In the genomic region with DNA sequence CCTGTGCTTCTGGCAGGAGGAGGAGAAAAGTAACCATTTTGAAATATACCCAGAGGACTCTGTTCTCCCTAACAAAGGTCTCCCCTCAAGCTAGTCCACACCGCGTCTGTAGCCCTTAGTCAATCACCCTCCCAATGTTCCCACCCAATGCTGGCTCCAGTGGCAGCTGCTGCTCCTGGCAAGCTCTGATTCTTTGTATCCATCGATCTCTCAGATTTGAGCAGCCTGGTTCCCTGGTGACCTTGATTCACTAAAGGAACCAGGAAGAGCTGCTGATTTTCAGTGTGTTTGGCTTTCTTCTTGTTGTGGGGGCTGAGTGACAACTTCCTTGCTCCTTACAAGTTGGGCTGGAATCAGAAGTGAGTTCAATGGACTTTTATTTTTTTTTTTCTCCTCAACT, we compare ENCODE assay signal across 18 cellular contexts.
A peak's percentile ranks its signal among the peaks of the same experiment; 100 is the strongest.
DNase-seq lines count a peak whose midpoint lies in the region; ATAC-seq and TF ChIP-seq lines count a peak whose summit lies in the region.
"Had no signal": no experiment of that assay in that cellular context is flagged by ENCODE, and none has a peak within 500 bp of the region (broad histone marks: within the 10 kb centered on the region; RNA-seq: fewer than 3 reads in every experiment).

No MANE protein-coding gene starts in this region.

- intact Hi-C loops in tibial artery (cut with DNase I; ENCODE audit: low total_unique reads): no loop called here

- TF ChIP-seq CTCF in brain (conservative IDR thresholded peaks at IDR 0.05): no peak
- no peak for TF ChIP-seq CTCF in tibial artery (IDR thresholded peaks at IDR 0.05)
- no peak for TF ChIP-seq CTCF in foreskin fibroblast (IDR thresholded peaks at IDR 0.05; ENCODE audit: low read depth, low read length)

- H3K4me1 ChIP-seq in tibial artery: peaks cover 6 to 31% (median 13%) of the 10 kb centered on the region in 4 donors
- H3K4me1 ChIP-seq in effector memory CD4-positive, alpha-beta T cell (ENCODE audit: control insufficient read depth, insufficient read depth, low read length, poor library complexity, severe bottlenecking): no peaks in the 10 kb centered on the region

- DNase-seq in NCI-H748 (lab: John Stamatoyannopoulos, UW; ENCODE audit: unreplicated experiment) (peak; percentile 53), NCI-H748 treated with DMSO at 0.1 percent for 48 hours (lab: John Stamatoyannopoulos, UW) (no peak), mucosa of gallbladder (ENCODE audit: low spot score) (peak; percentile 70), tibial artery (no peak), foreskin fibroblast (no peak)
- DNase-seq in effector memory CD4-positive, alpha-beta T cell: no peak
- DNase-seq: activated CD4-positive, alpha-beta memory T cell treated with anti-CD3 and anti-CD28 coated beads for 36 hours; CD8-positive, alpha-beta memory T cell; erythroblast; Kasumi-1; NCI-H187 treated with DMSO at 0.1 percent for 48 hours had no signal

- peaks cover 21% of the 10 kb centered on the region for H3K4me1 Mint-ChIP-seq in brain
- H3K4me1 Mint-ChIP-seq: CD8-positive, alpha-beta memory T cell had no signal

- H3K9me3 Mint-ChIP-seq in brain: peaks cover 0 to 17% (median 10%) of the 10 kb centered on the region in 5 experiments
- H3K9me3 Mint-ChIP-seq: activated CD4-positive, alpha-beta memory T cell treated with anti-CD3 and anti-CD28 coated beads for 36 hours; activated T-helper 2 cell treated with anti-CD3 and anti-CD28 coated beads, Interferon-gamma antibody, Interleukin-2, Interleukin-4, amounts not matched to agents 10 μg/mL and 5 μg/mL and 100 μg/mL, durations not matched to agents 14 hours and 24 hours and 36 hours; CD8-positive, alpha-beta memory T cell had no signal

- H3K4me3 Mint-ChIP-seq in brain: peak overlapping the region in 2 of 5 experiments; percentile 1 to 14
- H3K4me3 Mint-ChIP-seq: activated CD4-positive, alpha-beta memory T cell treated with anti-CD3 and anti-CD28 coated beads for 36 hours; CD8-positive, alpha-beta memory T cell had no signal

- H3K36me3 Mint-ChIP-seq in brain: peaks cover 8% of the 10 kb centered on the region
- H3K36me3 Mint-ChIP-seq: activated CD4-positive, alpha-beta memory T cell treated with anti-CD3 and anti-CD28 coated beads for 36 hours had no signal

- H3K27ac ChIP-seq in tibial artery: peak overlapping the region; percentile 37 to 39
- H3K27ac ChIP-seq in effector memory CD4-positive, alpha-beta T cell (ENCODE audit: insufficient read depth, low read length, poor library complexity, severe bottlenecking): no peak overlapping the region
- H3K27ac ChIP-seq: HL-60, SJSA1 had no signal

- H3K36me3 ChIP-seq in tibial artery: no peaks in the 10 kb centered on the region
- H3K36me3 ChIP-seq in effector memory CD4-positive, alpha-beta T cell (ENCODE audit: control insufficient read depth, insufficient read depth, low read length): no peaks in the 10 kb centered on the region
- H3K36me3 ChIP-seq: heart left ventricle, SJSA1, tibial nerve had no signal

- H3K4me3 ChIP-seq in tibial artery: no peak overlapping the region
- no peak overlapping the region for H3K4me3 ChIP-seq in foreskin fibroblast (ENCODE audit: low read depth in 1 of 2, low read length in 2 of 2)
- no peak overlapping the region for H3K4me3 ChIP-seq in effector memory CD4-positive, alpha-beta T cell (ENCODE audit: insufficient read depth, low read depth, low read length, poor library complexity, severe bottlenecking)
- H3K4me3 ChIP-seq: heart left ventricle, SJSA1, tibial nerve had no signal

- H3K9me3 ChIP-seq in tibial artery: no peaks in the 10 kb centered on the region
- no peaks in the 10 kb centered on the region for H3K9me3 ChIP-seq in effector memory CD4-positive, alpha-beta T cell (ENCODE audit: control insufficient read depth, low read length)
- H3K9me3 ChIP-seq: heart left ventricle, SJSA1, tibial nerve had no signal

- H3K27me3 Mint-ChIP-seq in brain: no peaks in the 10 kb centered on the region
- H3K27me3 Mint-ChIP-seq: activated CD4-positive, alpha-beta memory T cell treated with anti-CD3 and anti-CD28 coated beads for 36 hours; CD8-positive, alpha-beta memory T cell had no signal

- peak overlapping the region in 4 of 5 experiments; percentile 2 to 58 (median 29) for H3K27ac Mint-ChIP-seq in brain
- H3K27ac Mint-ChIP-seq: activated CD4-positive, alpha-beta memory T cell treated with anti-CD3 and anti-CD28 coated beads for 36 hours; activated T-helper 2 cell treated with anti-CD3 and anti-CD28 coated beads, Interferon-gamma antibody, Interleukin-2, Interleukin-4, amounts not matched to agents 10 μg/mL and 5 μg/mL and 100 μg/mL, durations not matched to agents 14 hours and 24 hours and 36 hours; CD8-positive, alpha-beta memory T cell had no signal

- H3K27me3 ChIP-seq in tibial artery: no peaks in the 10 kb centered on the region
- H3K27me3 ChIP-seq in effector memory CD4-positive, alpha-beta T cell (replicated peaks; ENCODE audit: control insufficient read depth, insufficient read depth, low read length, poor library complexity, severe bottlenecking): no peaks in the 10 kb centered on the region
- H3K27me3 ChIP-seq: heart left ventricle, SJSA1, tibial nerve had no signal

- no peak for ATAC-seq in HG03045 (IDR thresholded peaks at IDR 0.05; ENCODE audit: unreplicated experiment)

Comparison
In these comparisons a context has a peak if more than half of its experiments do, and no peak if none do; other contexts are left out.
1. DNase-seq: peak in NCI-H748 (single experiment) and mucosa of gallbladder (single experiment); none in NCI-H748 treated with DMSO at 0.1 percent for 48 hours (single experiment), tibial artery (0 of 2), foreskin fibroblast (0 of 2) and effector memory CD4-positive, alpha-beta T cell (0 of 3).